In the genomic region with DNA sequence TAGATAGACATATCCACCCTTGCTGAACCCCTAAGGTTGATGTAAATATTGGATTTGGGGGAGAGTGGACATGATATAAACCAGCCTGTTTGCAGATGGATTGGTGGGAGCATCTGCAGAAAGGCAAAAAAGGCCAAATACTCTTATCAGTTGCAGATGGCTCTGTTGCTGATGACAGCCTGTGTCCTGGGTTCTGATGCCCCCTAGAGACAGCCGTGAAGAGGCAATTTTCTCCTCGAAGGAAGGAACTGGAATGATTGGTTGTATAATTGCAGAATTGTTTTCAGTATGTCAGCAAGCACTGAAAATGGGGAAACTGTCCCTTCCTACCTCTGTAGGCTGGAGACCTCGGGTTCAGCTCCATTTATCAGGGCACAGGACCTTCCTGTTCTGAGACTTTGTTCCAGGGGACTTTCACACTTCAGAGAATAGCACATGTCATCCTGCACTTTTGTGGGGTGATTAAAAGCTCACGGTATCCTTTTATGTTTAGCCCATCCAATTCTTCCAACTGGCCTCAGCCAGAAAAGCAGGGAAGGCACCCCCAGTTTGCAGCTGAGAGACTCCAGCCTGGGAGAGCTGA, we compare ENCODE assay signal across 8 cellular contexts.
A peak's percentile ranks its signal among the peaks of the same experiment; 100 is the strongest.
DNase-seq lines count a peak whose midpoint lies in the region; ATAC-seq, FAIRE-seq and TF ChIP-seq lines count a peak whose summit lies in the region.

No MANE protein-coding gene starts in this region.

- POLR2A ChIA-PET in K562 (lab: Yijun Ruan, JAX): interaction anchor here (0.6 to 1.2 kb wide), 2 partner anchors 11 to 263 kb away, joined by 3 read pairs; no protein-coding TSS in a partner anchor
- POLR2A ChIA-PET in CD8-positive, alpha-beta memory T cell (lab: Charles Lee): no interaction called here

- no peak overlapping the region for H3K27ac ChIP-seq in K562 (ENCODE audit: extremely low read depth, low read depth, low read length)
- no peak overlapping the region for H3K27ac ChIP-seq in CD8-positive, alpha-beta memory T cell (ENCODE audit: low read depth, low read length)

- H3K27me3 ChIP-seq in K562 (ENCODE audit: control insufficient read depth in 2 of 2, insufficient read depth in 2 of 2, low read length in 2 of 2): peaks cover 10 to 47% of the 10 kb centered on the region in 2 experiments
- H3K27me3 ChIP-seq in kidney epithelial cell (ENCODE audit: control insufficient read depth, insufficient read depth, low read length): no peaks in the 10 kb centered on the region
- H3K27me3 ChIP-seq in CD8-positive, alpha-beta memory T cell (ENCODE audit: insufficient read depth, low read length, poor library complexity, severe bottlenecking): no peaks in the 10 kb centered on the region

- no peak overlapping the region for H3K27ac Mint-ChIP-seq in CD8-positive, alpha-beta memory T cell

- no TSS peak for BruUV-seq in K562 (replicated peaks; lab: Mats Ljungman, UMichigan)

- H3K27me3 Mint-ChIP-seq in CD8-positive, alpha-beta memory T cell: peaks cover 0 to 8% of the 10 kb centered on the region in 2 donors

- WGBS in K562 (ENCODE audit: insufficient coverage, low coverage, missing lambda C conversion rate): 0% methylated on average over 4 of the region's 4 CpGs

- H3K9me3 ChIP-seq in K562 (replicated peaks; ENCODE audit: control insufficient read depth, insufficient read depth, low read depth, low read length): no peaks in the 10 kb centered on the region
- H3K9me3 ChIP-seq in CD8-positive, alpha-beta memory T cell (ENCODE audit: low read length): no peaks in the 10 kb centered on the region

- DNase-seq in A172 (ENCODE audit: low spot score): peak; percentile 32
- DNase-seq in GM12865 (ENCODE audit: low read depth): peak; percentile 59
- peak; percentile 40 for DNase-seq in NCI-H345 (lab: John Stamatoyannopoulos, UW)
- DNase-seq in K562 (ENCODE audit: extremely low read depth in 1 of 4, low spot score in 3 of 4): peak; percentile 47 to 67 (median 53)
- no peak for DNase-seq in kidney epithelial cell (ENCODE audit: low read depth)
- no peak for DNase-seq in activated CD4-positive, CD25-positive, alpha-beta regulatory T cell treated with anti-CD3 and anti-CD28 coated beads, Interleukin-2, amount 50 U/mL, for 72 hours
- DNase-seq in CD8-positive, alpha-beta memory T cell: no peak
- DNase-seq in activated gamma-delta T cell (lab: John Stamatoyannopoulos, UW): no peak

- TF ChIP-seq POLR2A in K562 (conservative IDR thresholded peaks at IDR 0.05): no peak

- H3K9ac ChIP-seq in K562 (ENCODE audit: insufficient read depth in 1 of 2, low read depth in 2 of 2, low read length in 2 of 2): no peak overlapping the region

- H3K36me3 ChIP-seq in K562 (ENCODE audit: control insufficient read depth, insufficient read depth, low read length) (no peaks in the 10 kb centered on the region), kidney epithelial cell (ENCODE audit: control insufficient read depth, insufficient read depth, low read length) (no peaks in the 10 kb centered on the region)
- H3K36me3 ChIP-seq in CD8-positive, alpha-beta memory T cell (ENCODE audit: insufficient read depth, low read length): peaks cover 6% of the 10 kb centered on the region

- peak; percentile 53 for TF ChIP-seq CTCF in GM12865 (IDR thresholded peaks at IDR 0.05; ENCODE audit: insufficient read depth, low read depth, low read length, missing control alignments)
- TF ChIP-seq CTCF in K562 (IDR thresholded peaks at IDR 0.05 in 2 of 3, conservative IDR thresholded peaks at IDR 0.05 in 1 of 3; ENCODE audit: insufficient read depth in 2 of 3, low read depth in 1 of 3, low read length in 3 of 3): peak; percentile 64 to 78 (median 74)
- TF ChIP-seq CTCF in kidney epithelial cell (IDR thresholded peaks at IDR 0.05; ENCODE audit: insufficient read depth, low read length, poor library complexity, severe bottlenecking): peak; percentile 71

- no peaks in the 10 kb centered on the region; a peak in 1 of 5 replicates for H3K4me1 ChIP-seq in K562 (replicated peaks in 1 of 2; ENCODE audit: control insufficient read depth in 2 of 2, insufficient read depth in 2 of 2, low read length in 2 of 2)
- H3K4me1 ChIP-seq in CD8-positive, alpha-beta memory T cell (ENCODE audit: insufficient read depth, low read length): no peaks in the 10 kb centered on the region

- peak; percentile 82 for FAIRE-seq in K562 (lab: Jason Lieb, UNC)

- intact Hi-C loops in K562 (cut with micrococcal nuclease): loop anchor here (5.0 kb wide), 1 partner anchor 127 kb away; no protein-coding TSS in a partner anchor

- H3K4me3 ChIP-seq in GM12865 (ENCODE audit: low read depth, low read length): no peak overlapping the region
- H3K4me3 ChIP-seq in K562: no peak overlapping the region
- no peak overlapping the region for H3K4me3 ChIP-seq in kidney epithelial cell (ENCODE audit: low read depth, low read length)
- H3K4me3 ChIP-seq in CD8-positive, alpha-beta memory T cell (ENCODE audit: low read length): no peak overlapping the region

- no peaks in the 10 kb centered on the region for H3K9me1 ChIP-seq in K562 (ENCODE audit: control insufficient read depth, insufficient read depth, low read length)

- peak; percentile 67 to 78 for TF ChIP-seq RAD21 in K562 (CRISPR knock-in tag; conservative IDR thresholded peaks at IDR 0.05 in 1 of 2, IDR thresholded peaks at IDR 0.05 in 1 of 2)

- CTCF ChIA-PET in K562 (lab: Yijun Ruan, JAX; ENCODE audit: low intra/inter-chr PET ratio): interaction anchor here (1.2 kb wide), 1 partner anchor 125 kb away, joined by 7 read pairs; no protein-coding TSS in a partner anchor
- CTCF ChIA-PET in CD8-positive, alpha-beta memory T cell (lab: Charles Lee): no interaction called here

- H2AFZ ChIP-seq in K562 (ENCODE audit: low read depth, low read length): no peak overlapping the region

- TF ChIP-seq EP300 in K562 (IDR thresholded peaks at IDR 0.05; ENCODE audit: low read length): no peak

- peaks cover 11% of the 10 kb centered on the region; the same call in 1 of the 2 replicates for H4K20me1 ChIP-seq in K562 (replicated peaks; ENCODE audit: control insufficient read depth, insufficient read depth, low read length)

- ATAC-seq in K562: peak; percentile 88

- H3K36me3 Mint-ChIP-seq in CD8-positive, alpha-beta memory T cell: peaks cover 0 to 4% (median 0%) of the 10 kb centered on the region in 3 donors

- no peak overlapping the region for H3K4me2 ChIP-seq in K562 (ENCODE audit: insufficient read depth, low read length)

- H3K79me2 ChIP-seq in K562 (ENCODE audit: control insufficient read depth, insufficient read depth, low read length): no peaks in the 10 kb centered on the region

- in situ Hi-C loops in K562 (cut with MboI): no loop called here

- no peak overlapping the region for H3K4me3 Mint-ChIP-seq in CD8-positive, alpha-beta memory T cell

- H3K4me1 Mint-ChIP-seq in CD8-positive, alpha-beta memory T cell: peaks cover 0 to 4% (median 0%) of the 10 kb centered on the region in 3 donors

- H3K9me3 Mint-ChIP-seq in CD8-positive, alpha-beta memory T cell: peaks cover 0 to 1% (median 0%) of the 10 kb centered on the region in 5 donors

TF ChIP-seq in K562, 482 proteins besides CTCF, POLR2A, EP300 and RAD21 (continues in another document):
- TF ChIP-seq ZBTB8A (IDR thresholded peaks at IDR 0.05; ENCODE audit: partially characterized antibody): no peak
- TF ChIP-seq, protein P1, sequence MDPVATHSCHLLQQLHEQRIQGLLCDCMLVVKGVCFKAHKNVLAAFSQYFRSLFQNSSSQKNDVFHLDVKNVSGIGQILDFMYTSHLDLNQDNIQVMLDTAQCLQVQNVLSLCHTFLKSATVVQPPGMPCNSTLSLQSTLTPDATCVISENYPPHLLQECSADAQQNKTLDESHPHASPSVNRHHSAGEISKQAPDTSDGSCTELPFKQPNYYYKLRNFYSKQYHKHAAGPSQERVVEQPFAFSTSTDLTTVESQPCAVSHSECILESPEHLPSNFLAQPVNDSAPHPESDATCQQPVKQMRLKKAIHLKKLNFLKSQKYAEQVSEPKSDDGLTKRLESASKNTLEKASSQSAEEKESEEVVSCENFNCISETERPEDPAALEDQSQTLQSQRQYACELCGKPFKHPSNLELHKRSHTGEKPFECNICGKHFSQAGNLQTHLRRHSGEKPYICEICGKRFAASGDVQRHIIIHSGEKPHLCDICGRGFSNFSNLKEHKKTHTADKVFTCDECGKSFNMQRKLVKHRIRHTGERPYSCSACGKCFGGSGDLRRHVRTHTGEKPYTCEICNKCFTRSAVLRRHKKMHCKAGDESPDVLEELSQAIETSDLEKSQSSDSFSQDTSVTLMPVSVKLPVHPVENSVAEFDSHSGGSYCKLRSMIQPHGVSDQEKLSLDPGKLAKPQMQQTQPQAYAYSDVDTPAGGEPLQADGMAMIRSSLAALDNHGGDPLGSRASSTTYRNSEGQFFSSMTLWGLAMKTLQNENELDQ (CRISPR knock-in tag; IDR thresholded peaks at IDR 0.05; ENCODE audit: borderline replicate concordance): no peak
- no peak for TF ChIP-seq KHSRP (IDR thresholded peaks at IDR 0.05)

Comparison
In these comparisons a context has a peak if more than half of its experiments do, and no peak if none do; other contexts are left out.
1. DNase-seq: peak in A172 (single experiment), GM12865 (single experiment), NCI-H345 (single experiment) and K562 (4 of 4); none in kidney epithelial cell (single experiment), activated CD4-positive, CD25-positive, alpha-beta regulatory T cell treated with anti-CD3 and anti-CD28 coated beads, Interleukin-2, amount 50 U/mL, for 72 hours (single experiment), CD8-positive, alpha-beta memory T cell (0 of 5) and activated gamma-delta T cell (single experiment).
2. Peak in every context shown above with its lines, with median percentiles within 50 percentile points of each other: CTCF ChIP-seq.